ENCODE assay signal across 24 cellular contexts in genomic region chr3:118909751-118910150, GRCh38.
"Had no signal": no experiment of that assay in that cellular context is flagged by ENCODE, and none has a peak within 500 bp of the region (broad histone marks: within the 10 kb centered on the region; RNA-seq: fewer than 3 reads in every experiment).

No MANE protein-coding gene starts in this region.

- H2AFZ ChIP-seq: parathyroid adenoma had no signal

- H3K27ac ChIP-seq: left ventricle myocardium inferior, parathyroid adenoma, stomach, suprapubic skin, tibial nerve, uterus had no signal

- H3K9ac ChIP-seq: parathyroid adenoma had no signal

- H3K4me3 Mint-ChIP-seq: activated CD4-positive, alpha-beta memory T cell treated with anti-CD3 and anti-CD28 coated beads, Interleukin-2, amount 10 ng/mL, durations not matched to agents 7 days and 5 days; activated naive CD4-positive, alpha-beta T cell treated with anti-CD3 and anti-CD28 coated beads for 36 hours; activated naive CD8-positive, alpha-beta T cell treated with anti-CD3 and anti-CD28 coated beads, Interleukin-2, amount 10 ng/mL, durations not matched to agents 7 days and 5 days; activated T-cell treated with anti-CD3 and anti-CD28 coated beads, Interleukin-2, amount 50 U/mL, for 72 hours; dendritic cell treated with granulocyte-macrophage colony-stimulating factor and Interleukin-4, amounts not matched to agents 40 ng/mL and 50 ng/mL, for 4 days; nephron; stimulated activated memory B cell treated with anti-CD40 and anti-IgM and Interleukin-4, amounts not matched to agents 10 μg/mL and 1 μg/mL and 100 μg/mL, for 72 hours had no signal

- H3K27me3 ChIP-seq: stomach, suprapubic skin, tibial nerve, uterus had no signal

- ATAC-seq: activated T-cell treated with anti-CD3 and anti-CD28 coated beads, Interleukin-2, amount 50 U/mL, for 72 hours; esophagus mucosa; sciatic nerve; stimulated activated memory B cell treated with anti-CD40 and anti-IgM and Interleukin-4, amounts not matched to agents 10 μg/mL and 1 μg/mL and 100 μg/mL, for 72 hours had no signal

- H3K4me1 ChIP-seq: left ventricle myocardium inferior, parathyroid adenoma, stomach, suprapubic skin, uterus had no signal

- H3K36me3 ChIP-seq: left ventricle myocardium inferior, stomach, suprapubic skin, tibial nerve, uterus had no signal

- H3K27me3 Mint-ChIP-seq: dendritic cell treated with granulocyte-macrophage colony-stimulating factor and Interleukin-4, amounts not matched to agents 40 ng/mL and 50 ng/mL, for 4 days had no signal

- H3K4me2 ChIP-seq: smooth muscle cell had no signal

- H3K9me3 ChIP-seq: left ventricle myocardium inferior, stomach, suprapubic skin, tibial nerve, uterus had no signal

- H3K36me3 Mint-ChIP-seq: stimulated activated memory B cell treated with anti-CD40 and anti-IgM and Interleukin-4, amounts not matched to agents 10 μg/mL and 1 μg/mL and 100 μg/mL, for 72 hours had no signal

- H3K79me2 ChIP-seq: parathyroid adenoma had no signal

- H3K27ac Mint-ChIP-seq: activated CD4-positive, alpha-beta memory T cell treated with anti-CD3 and anti-CD28 coated beads, Interleukin-2, amount 10 ng/mL, durations not matched to agents 7 days and 5 days; activated naive CD4-positive, alpha-beta T cell treated with anti-CD3 and anti-CD28 coated beads for 36 hours; activated naive CD8-positive, alpha-beta T cell treated with anti-CD3 and anti-CD28 coated beads, Interleukin-2, amount 10 ng/mL, durations not matched to agents 7 days and 5 days; activated T-cell treated with anti-CD3 and anti-CD28 coated beads, Interleukin-2, amount 50 U/mL, for 72 hours; dendritic cell treated with granulocyte-macrophage colony-stimulating factor and Interleukin-4, amounts not matched to agents 40 ng/mL and 50 ng/mL, for 4 days; nephron; stimulated activated memory B cell treated with anti-CD40 and anti-IgM and Interleukin-4, amounts not matched to agents 10 μg/mL and 1 μg/mL and 100 μg/mL, for 72 hours had no signal

- H3K4me1 Mint-ChIP-seq: activated CD4-positive, alpha-beta memory T cell treated with anti-CD3 and anti-CD28 coated beads, Interleukin-2, amount 10 ng/mL, durations not matched to agents 7 days and 5 days; nephron; stimulated activated memory B cell treated with anti-CD40 and anti-IgM and Interleukin-4, amounts not matched to agents 10 μg/mL and 1 μg/mL and 100 μg/mL, for 72 hours had no signal

- DNase-seq: activated CD4-positive, alpha-beta memory T cell treated with anti-CD3 and anti-CD28 coated beads, Interleukin-2, amount 10 ng/mL, durations not matched to agents 7 days and 5 days; activated CD4-positive, alpha-beta T cell treated with anti-CD3 and anti-CD28 coated beads for 48 hours; activated effector memory CD4-positive, alpha-beta T cell treated with Interleukin-2 at 50 U/mL for 16 hours; activated naive CD4-positive, alpha-beta T cell treated with anti-CD3 and anti-CD28 coated beads for 36 hours; activated naive CD8-positive, alpha-beta T cell treated with anti-CD3 and anti-CD28 coated beads, Interleukin-2, amount 10 ng/mL, durations not matched to agents 7 days and 5 days; activated T-cell treated with anti-CD3 and anti-CD28 coated beads, Interleukin-2, amount 50 U/mL, for 72 hours; amniotic stem cell; caudate nucleus; effector CD4-positive, alpha-beta T cell; kidney; left ventricle myocardium inferior; midbrain; stimulated activated CD4-positive, alpha-beta T cell treated with anti-CD3 and anti-CD28 coated beads, Interleukin-15, amount 100 ng/mL, for 24 hours; stomach; uterus had no signal

- H3K9me3 Mint-ChIP-seq: activated CD4-positive, alpha-beta memory T cell treated with anti-CD3 and anti-CD28 coated beads, Interleukin-2, amount 10 ng/mL, durations not matched to agents 7 days and 5 days; activated naive CD4-positive, alpha-beta T cell treated with anti-CD3 and anti-CD28 coated beads for 36 hours; dendritic cell treated with granulocyte-macrophage colony-stimulating factor and Interleukin-4, amounts not matched to agents 40 ng/mL and 50 ng/mL, for 4 days; stimulated activated memory B cell treated with anti-CD40 and anti-IgM and Interleukin-4, amounts not matched to agents 10 μg/mL and 1 μg/mL and 100 μg/mL, for 72 hours had no signal

- H3K4me3 ChIP-seq: left ventricle myocardium inferior, smooth muscle cell, stomach, suprapubic skin, tibial nerve, uterus had no signal
